In genomic region chr12:87142346-87142745, GRCh38 we compare ENCODE assay signal across 19 cellular contexts.
"Had no signal": no experiment of that assay in that cellular context is flagged by ENCODE, and none has a peak within 500 bp of the region (broad histone marks: within the 10 kb centered on the region; RNA-seq: fewer than 3 reads in every experiment).

No MANE protein-coding gene starts in this region.

- H3K4me3 ChIP-seq: ascending aorta, cardiac muscle cell, left ventricle myocardium inferior, suprapubic skin, transverse colon, uterus had no signal

- H3K27ac ChIP-seq: ascending aorta, cardiac muscle cell, left ventricle myocardium inferior, suprapubic skin, transverse colon, uterus, WERI-Rb-1 had no signal

- DNase-seq: activated CD4-positive, alpha-beta T cell treated with anti-CD3 and anti-CD28 coated beads for 1 hour; activated CD8-positive, alpha-beta memory T cell treated with anti-CD3 and anti-CD28 coated beads for 24 hours; activated CD8-positive, alpha-beta memory T cell treated with anti-CD3 and anti-CD28 coated beads, Interleukin-2, amount 50 U/mL, for 48 hours; activated effector memory CD4-positive, alpha-beta T cell treated with anti-CD3 and anti-CD28 coated beads, Interleukin-2, amount 50 U/mL, for 16 hours; activated naive CD4-positive, alpha-beta T cell treated with anti-CD3 and anti-CD28 coated beads, Interleukin-2, amount 50 U/mL, for 16 hours; activated T-cell treated with anti-CD3 and anti-CD28 coated beads, Interleukin-2, amount 50 U/mL, for 48 hours; effector memory CD8-positive, alpha-beta T cell; immature natural killer cell; kidney glomerular epithelial cell; left ventricle myocardium inferior; mammary epithelial cell; occipital lobe; retina; transverse colon; uterus; WERI-Rb-1 had no signal

- H3K36me3 ChIP-seq: ascending aorta, cardiac muscle cell, left ventricle myocardium inferior, suprapubic skin, transverse colon, uterus, WERI-Rb-1 had no signal

- H3K27me3 ChIP-seq: ascending aorta, cardiac muscle cell, suprapubic skin, transverse colon, uterus had no signal

- ATAC-seq: effector memory CD8-positive, alpha-beta T cell had no signal

- H3K4me1 ChIP-seq: ascending aorta, left ventricle myocardium inferior, suprapubic skin, transverse colon, uterus had no signal

- H3K9me3 ChIP-seq: ascending aorta, left ventricle myocardium inferior, suprapubic skin, transverse colon, uterus had no signal
